Comparison of ENCODE assay signal across 9 cellular contexts in genomic region chr6:89834884-89835792, GRCh38. TPM values are rescaled to one million over a fixed set of nuclear protein-coding genes. Genes with fewer than 3 reads are reported as not detected.
DNase-seq lines count a peak whose midpoint lies in the region; ATAC-seq, FAIRE-seq and TF ChIP-seq lines count a peak whose summit lies in the region.
"Had no signal": no experiment of that assay in that cellular context is flagged by ENCODE, and none has a peak within 500 bp of the region (broad histone marks: within the 10 kb centered on the region; RNA-seq: fewer than 3 reads in every experiment).

No MANE protein-coding gene starts in this region.

- TF ChIP-seq POLR2A in GM12892 (IDR thresholded peaks at IDR 0.05; ENCODE audit: low read depth, low read length), result no peak

- peak; percentile 88 for FAIRE-seq in GM12892 (lab: Jason Lieb, UNC)

- intact Hi-C loops in Right ventricle myocardium inferior (cut with DNase I), result no loop called here

- ATAC-seq in GM21529 (IDR thresholded peaks at IDR 0.05; ENCODE audit: unreplicated experiment) (peak; percentile 95), HG03575 (IDR thresholded peaks at IDR 0.05; ENCODE audit: extremely low read depth, insufficient number of reproducible peaks, low FRiP score, unreplicated experiment) (peak; percentile 98), omental fat pad (ENCODE audit: low FRiP score) (no peak), Right ventricle myocardium inferior (no peak)
- ATAC-seq: HCT116 had no signal

- H3K27ac ChIP-seq in coronary artery, result no peak overlapping the region

- no peak overlapping the region for H3K4me3 ChIP-seq in coronary artery

- DNase-seq in GM12892 (ENCODE audit: insufficient read length) (no peak), coronary artery (ENCODE audit: low spot score) (peak; percentile 36), GM03348 (ENCODE audit: low spot score) (no peak), omental fat pad (ENCODE audit: low spot score) (no peak), D341Med (ENCODE audit: low spot score) (no peak), Right ventricle myocardium inferior (ENCODE audit: missing footprints) (no peak)

- TF ChIP-seq CTCF in coronary artery (IDR thresholded peaks at IDR 0.05) (no peak), omental fat pad (IDR thresholded peaks at IDR 0.05) (no peak)

RNA-seq across cellular contexts. Expression of gene CASP8AP2, which starts 5.5 kb away (rescaled TPM):
- 12.6 TPM for polyA plus RNA-seq in GM12892 (2012; ENCODE audit: missing spikeins)
- 10 to 100 TPM in 2 of 4 donors, 1 to 10 TPM in 2; 8.6 to 24.0 (median 11.0) TPM for total RNA-seq in omental fat pad
- total RNA-seq in Right ventricle myocardium inferior, result 13.4 TPM

RNA-seq across cellular contexts. Expression of gene MDN1, which starts 15.5 kb away (rescaled TPM):
- polyA plus RNA-seq in GM12892 (2012; ENCODE audit: missing spikeins), result 19.5 TPM
- total RNA-seq in omental fat pad, result 10 to 100 TPM; 21.6 to 58.5 (median 33.3) TPM
- total RNA-seq in Right ventricle myocardium inferior, result 23.4 TPM

RNA-seq across cellular contexts. Expression of gene GJA10, which starts 59.1 kb away (rescaled TPM):
- not detected for polyA plus RNA-seq in GM12892 (2012; ENCODE audit: missing spikeins)
- total RNA-seq in omental fat pad (not detected), Right ventricle myocardium inferior (not detected)

Comparison
In these comparisons a context has a peak if more than half of its experiments do, and no peak if none do; other contexts are left out.
1. ATAC-seq: peak in GM21529 (single experiment) and HG03575 (single experiment); none in omental fat pad (single experiment) and Right ventricle myocardium inferior (single experiment).